Comparison of ENCODE assay signal across 8 cellular contexts in genomic region chr3:58568572-58569286, GRCh38. TPM values are rescaled to one million over a fixed set of nuclear protein-coding genes. Genes with fewer than 3 reads are reported as not detected.
DNase-seq lines count a peak whose midpoint lies in the region; ATAC-seq, FAIRE-seq and TF ChIP-seq lines count a peak whose summit lies in the region.

No MANE protein-coding gene starts in this region.

- intact Hi-C loops in ovary (cut with DNase I): loop anchor here in 3 of 4 donors (2.0 kb wide), 1 partner anchor 62 kb away; no protein-coding TSS in a partner anchor
- intact Hi-C loops in tibial artery (cut with DNase I; ENCODE audit: low total_unique reads): loop anchor here (2.0 kb wide), 1 partner anchor 60 kb away; no protein-coding TSS in a partner anchor

- DNase-seq in GM10248 (ENCODE audit: extremely low spot score) (peak; percentile 75), HuH-7 (ENCODE audit: low spot score) (peak; percentile 28), RWPE2 (ENCODE audit: low spot score) (no peak), frontal cortex (ENCODE audit: low spot score in 2 of 2) (peak in 1 of 2 donors; percentile 63), ovary (peak; percentile 66 to 89 (median 82)), tibial artery (peak; percentile 70 to 86), NCI-H446 treated with DMSO at 0.1 percent for 48 hours (lab: John Stamatoyannopoulos, UW) (no peak)
- DNase-seq in activated gamma-delta T cell treated with anti-CD3 and anti-CD28 coated beads, Interleukin-2, amount 50 U/mL, for 16 hours (ENCODE audit: low read depth): peak; percentile 65

- TF ChIP-seq CTCF in GM10248 (IDR thresholded peaks at IDR 0.05; ENCODE audit: control extremely low read depth, extremely low read depth, low read depth, missing control alignments) (peak; percentile 83), RWPE2 (IDR thresholded peaks at IDR 0.05; ENCODE audit: poor library complexity, severe bottlenecking) (peak; percentile 95), ovary (IDR thresholded peaks at IDR 0.05) (peak; percentile 78 to 93 (median 82)), tibial artery (IDR thresholded peaks at IDR 0.05) (peak; percentile 84 to 95)

- peaks cover 14% of the 10 kb centered on the region for H3K4me1 ChIP-seq in RWPE2 (ENCODE audit: insufficient read depth, poor library complexity, severe bottlenecking)
- H3K4me1 ChIP-seq in ovary (ENCODE audit: insufficient read depth): no peaks in the 10 kb centered on the region
- H3K4me1 ChIP-seq in tibial artery: no peaks in the 10 kb centered on the region

- peak; percentile 58 for ATAC-seq in RWPE2 (ENCODE audit: low read depth)

- H3K9me3 ChIP-seq in RWPE2 (ENCODE audit: severe bottlenecking) (no peaks in the 10 kb centered on the region), ovary (no peaks in the 10 kb centered on the region), tibial artery (no peaks in the 10 kb centered on the region)

- WGBS in ovary, 3 donors: 30 to 35% (median 33%) methylated on average over 17 of the region's 17 CpGs

- H3K27me3 ChIP-seq in RWPE2 (ENCODE audit: insufficient read depth, poor library complexity, severe bottlenecking): no peaks in the 10 kb centered on the region
- no peaks in the 10 kb centered on the region for H3K27me3 ChIP-seq in ovary
- no peaks in the 10 kb centered on the region for H3K27me3 ChIP-seq in tibial artery

- H3K36me3 ChIP-seq in RWPE2 (ENCODE audit: low read depth): no peaks in the 10 kb centered on the region
- H3K36me3 ChIP-seq in ovary: no peaks in the 10 kb centered on the region
- H3K36me3 ChIP-seq in tibial artery: no peaks in the 10 kb centered on the region

- CTCF ChIA-PET in GM10248 (lab: Yijun Ruan, JAX): interaction anchor here (0.6 to 25.5 kb wide), 28 partner anchors 9 to 391 kb away, joined by 3 to 384 read pairs (median 4); partner anchors contain the start of genes ACOX2, FAM107A, HTD2 and RPP14

- H3K4me3 ChIP-seq in RWPE2 (ENCODE audit: severe bottlenecking): no peak overlapping the region
- no peak overlapping the region for H3K4me3 ChIP-seq in ovary
- H3K4me3 ChIP-seq in tibial artery: no peak overlapping the region

- no peak for TF ChIP-seq POLR2A in ovary (IDR thresholded peaks at IDR 0.05)

- H3K27ac ChIP-seq in RWPE2 (ENCODE audit: poor library complexity, severe bottlenecking): no peak overlapping the region
- H3K27ac ChIP-seq in ovary: no peak overlapping the region
- H3K27ac ChIP-seq in tibial artery: no peak overlapping the region

- POLR2A ChIA-PET in GM10248 (lab: Yijun Ruan, JAX): no interaction called here

- FAIRE-seq in frontal cortex (lab: Jason Lieb, UNC): peak; percentile 72

- TF ChIP-seq EP300 in ovary (IDR thresholded peaks at IDR 0.05): no peak

RNA-seq across cellular contexts. Expression of gene FAM107A, which starts 8.5 kb away (rescaled TPM):
- 15.5 TPM for total RNA-seq in frontal cortex
- 10 to 100 TPM in 5 of 7 donors, 1 to 10 TPM in 2; 2.7 to 47.3 (median 14.4) TPM for total RNA-seq in ovary
- polyA plus RNA-seq in ovary: 10 to 100 TPM; 14.0 to 19.9 TPM

RNA-seq across cellular contexts. Expression of gene ACOX2, which starts 31.7 kb away (rescaled TPM):
- total RNA-seq in frontal cortex: 1.6 TPM
- 10 to 100 TPM in 6 of 7 donors, 1 to 10 TPM in 1; 6.8 to 26.4 (median 23.2) TPM for total RNA-seq in ovary
- polyA plus RNA-seq in ovary: 10 to 100 TPM; 25.4 to 57.7 TPM

Comparison
In these comparisons a context has a peak if more than half of its experiments do, and no peak if none do; other contexts are left out.
1. DNase-seq: peak in GM10248 (single experiment), HuH-7 (single experiment), activated gamma-delta T cell treated with anti-CD3 and anti-CD28 coated beads, Interleukin-2, amount 50 U/mL, for 16 hours (single experiment), ovary (5 of 5) and tibial artery (2 of 2); none in RWPE2 (single experiment) and NCI-H446 treated with DMSO at 0.1 percent for 48 hours (single experiment).
2. Peak in every context shown above with its lines, with median percentiles within 50 percentile points of each other: CTCF ChIP-seq.